Comparison of ENCODE assay signal across 24 cellular contexts in genomic region chr13:48728226-48728625, GRCh38.
"Had no signal": no experiment of that assay in that cellular context is flagged by ENCODE, and none has a peak within 500 bp of the region (broad histone marks: within the 10 kb centered on the region; RNA-seq: fewer than 3 reads in every experiment).

No MANE protein-coding gene starts in this region.

- H3K9me3 ChIP-seq: body of pancreas, gastrocnemius medialis, mucosa of descending colon, right lobe of liver, transverse colon had no signal

- H3K79me2 ChIP-seq: parathyroid adenoma had no signal

- H3K4me1 ChIP-seq: gastrocnemius medialis, parathyroid adenoma, transverse colon had no signal

- DNase-seq: activated CD4-positive, alpha-beta memory T cell treated with anti-CD3 and anti-CD28 coated beads, Interleukin-2, amount 10 ng/mL, durations not matched to agents 7 days and 5 days; activated CD4-positive, alpha-beta T cell treated with anti-CD3 and anti-CD28 coated beads, Interleukin-2, amount 10 ng/mL, durations not matched to agents 24 days and 14 days; activated effector memory CD4-positive, alpha-beta T cell treated with anti-CD3 and anti-CD28 coated beads, Interleukin-2, amount 50 U/mL, for 16 hours; activated T-cell treated with anti-CD3 and anti-CD28 coated beads, Interleukin-2, amount 50 U/mL, for 72 hours; anterior cingulate cortex; body of pancreas; caudate nucleus; dermis blood vessel endothelial cell; effector memory CD4-positive, alpha-beta T cell; gastrocnemius medialis; islet precursor cell; mucosa of descending colon; nephron progenitor cell; right lobe of liver; stimulated activated CD4-positive, alpha-beta T cell treated with anti-CD3 and anti-CD28 coated beads, Interleukin-2, amount 100 ng/mL, for 24 hours; T-cell; transverse colon had no signal

- H3K36me3 Mint-ChIP-seq: stimulated activated effector memory CD8-positive, alpha-beta T cell treated with anti-CD3 and anti-CD28 coated beads, Interleukin-12 subunit alpha, Interleukin-12 subunit beta, amount 100 ng/mL, for 72 hours had no signal

- H3K9ac ChIP-seq: parathyroid adenoma had no signal

- H3K36me3 ChIP-seq: gastrocnemius medialis, right lobe of liver, transverse colon had no signal

- H3K4me3 ChIP-seq: body of pancreas, gastrocnemius medialis, mucosa of descending colon, right lobe of liver, skin epidermis, transverse colon had no signal

- ATAC-seq: activated CD4-positive, CD25-positive, alpha-beta regulatory T cell treated with anti-CD3 and anti-CD28 coated beads, Interleukin-2, amount 50 U/mL, for 24 hours; activated T-cell treated with anti-CD3 and anti-CD28 coated beads, Interleukin-2, amount 50 U/mL, for 72 hours; body of pancreas; gastrocnemius medialis; mucosa of descending colon; right lobe of liver; stimulated activated effector memory CD8-positive, alpha-beta T cell treated with anti-CD3 and anti-CD28 coated beads, Interleukin-12 subunit alpha, Interleukin-12 subunit beta, amount 100 ng/mL, for 72 hours; T-cell had no signal

- H2AFZ ChIP-seq: parathyroid adenoma had no signal

- H3K27me3 ChIP-seq: body of pancreas, gastrocnemius medialis, right lobe of liver, transverse colon had no signal

- H3K27ac ChIP-seq: body of pancreas, parathyroid adenoma, right lobe of liver, skin epidermis, transverse colon, VCaP had no signal

- H3K9me3 Mint-ChIP-seq: stimulated activated effector memory CD8-positive, alpha-beta T cell treated with anti-CD3 and anti-CD28 coated beads, Interleukin-12 subunit alpha, Interleukin-12 subunit beta, amount 100 ng/mL, for 72 hours; T-cell; T-helper 2 cell treated with Interferon-gamma antibody and Interleukin-4, amounts not matched to agents 5 μg/mL and 100 μg/mL, for 36 hours had no signal

- H3K27ac Mint-ChIP-seq: activated CD4-positive, alpha-beta memory T cell treated with anti-CD3 and anti-CD28 coated beads, Interleukin-2, amount 10 ng/mL, durations not matched to agents 7 days and 5 days; activated CD4-positive, alpha-beta T cell treated with anti-CD3 and anti-CD28 coated beads, Interleukin-2, amount 10 ng/mL, durations not matched to agents 24 days and 14 days; activated naive CD4-positive, alpha-beta T cell treated with anti-CD3 and anti-CD28 coated beads, Interleukin-2, amount 50 U/mL, for 24 hours; activated T-cell treated with anti-CD3 and anti-CD28 coated beads, Interleukin-2, amount 50 U/mL, for 72 hours; nephron progenitor cell; stimulated activated effector memory CD8-positive, alpha-beta T cell treated with anti-CD3 and anti-CD28 coated beads, Interleukin-12 subunit alpha, Interleukin-12 subunit beta, amount 100 ng/mL, for 72 hours; T-cell; T-helper 2 cell treated with Interferon-gamma antibody and Interleukin-4, amounts not matched to agents 5 μg/mL and 100 μg/mL, for 36 hours had no signal

- H3K27me3 Mint-ChIP-seq: activated CD4-positive, alpha-beta memory T cell treated with anti-CD3 and anti-CD28 coated beads, Interleukin-2, amount 10 ng/mL, durations not matched to agents 7 days and 5 days; activated naive CD4-positive, alpha-beta T cell treated with anti-CD3 and anti-CD28 coated beads, Interleukin-2, amount 50 U/mL, for 24 hours had no signal

- H3K4me3 Mint-ChIP-seq: activated CD4-positive, alpha-beta memory T cell treated with anti-CD3 and anti-CD28 coated beads, Interleukin-2, amount 10 ng/mL, durations not matched to agents 7 days and 5 days; activated CD4-positive, alpha-beta T cell treated with anti-CD3 and anti-CD28 coated beads, Interleukin-2, amount 10 ng/mL, durations not matched to agents 24 days and 14 days; activated naive CD4-positive, alpha-beta T cell treated with anti-CD3 and anti-CD28 coated beads, Interleukin-2, amount 50 U/mL, for 24 hours; activated T-cell treated with anti-CD3 and anti-CD28 coated beads, Interleukin-2, amount 50 U/mL, for 72 hours; nephron progenitor cell; stimulated activated effector memory CD8-positive, alpha-beta T cell treated with anti-CD3 and anti-CD28 coated beads, Interleukin-12 subunit alpha, Interleukin-12 subunit beta, amount 100 ng/mL, for 72 hours; T-cell; T-helper 2 cell treated with Interferon-gamma antibody and Interleukin-4, amounts not matched to agents 5 μg/mL and 100 μg/mL, for 36 hours had no signal
